Comparison of ENCODE assay signal across 9 cellular contexts in the genomic region with DNA sequence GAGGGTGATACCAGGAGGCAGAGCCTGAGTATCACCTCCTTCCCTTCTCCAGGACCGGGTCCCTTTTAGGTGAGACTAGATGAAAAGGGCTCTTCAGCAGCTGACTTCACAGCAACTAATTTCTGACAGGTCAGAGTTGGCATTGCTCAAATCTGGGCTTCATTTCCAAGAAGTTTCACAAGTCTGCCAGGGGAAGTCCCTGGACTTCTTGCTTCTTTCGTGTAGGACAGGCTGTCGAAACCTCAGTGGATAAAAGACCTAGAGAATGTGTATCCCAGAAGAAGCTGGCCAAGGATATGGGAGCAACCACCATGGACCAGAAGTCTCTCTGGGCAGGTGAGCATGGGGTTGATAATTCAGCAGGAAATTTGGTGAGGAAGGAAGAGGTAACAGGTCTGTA. TPM values are rescaled to one million over a fixed set of nuclear protein-coding genes. Genes with fewer than 3 reads are reported as not detected.
A peak's percentile ranks its signal among the peaks of the same experiment; 100 is the strongest.
DNase-seq lines count a peak whose midpoint lies in the region; ATAC-seq and TF ChIP-seq lines count a peak whose summit lies in the region.
"Had no signal": no experiment of that assay in that cellular context is flagged by ENCODE, and none has a peak within 500 bp of the region (broad histone marks: within the 10 kb centered on the region; RNA-seq: fewer than 3 reads in every experiment).

A gene with protein sequence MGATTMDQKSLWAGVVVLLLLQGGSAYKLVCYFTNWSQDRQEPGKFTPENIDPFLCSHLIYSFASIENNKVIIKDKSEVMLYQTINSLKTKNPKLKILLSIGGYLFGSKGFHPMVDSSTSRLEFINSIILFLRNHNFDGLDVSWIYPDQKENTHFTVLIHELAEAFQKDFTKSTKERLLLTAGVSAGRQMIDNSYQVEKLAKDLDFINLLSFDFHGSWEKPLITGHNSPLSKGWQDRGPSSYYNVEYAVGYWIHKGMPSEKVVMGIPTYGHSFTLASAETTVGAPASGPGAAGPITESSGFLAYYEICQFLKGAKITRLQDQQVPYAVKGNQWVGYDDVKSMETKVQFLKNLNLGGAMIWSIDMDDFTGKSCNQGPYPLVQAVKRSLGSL (plus strand): TSS at position 280 of the 400 bp plus-strand sequence. CDS start 17 bp downstream, at position 297.

- H2AK5ac ChIP-seq in mesenchymal stem cell (ENCODE audit: low read length, severe bottlenecking) = peak within 1 kb of the TSS; percentile 67

- H3K79me1 ChIP-seq in mesenchymal stem cell (replicated peaks; ENCODE audit: low read length, poor library complexity, severe bottlenecking) = no peaks in the 10 kb centered on the region

- H3K36me3 Mint-ChIP-seq in activated T-cell treated with anti-CD3 and anti-CD28 coated beads, Interleukin-2, amount 50 U/mL, for 72 hours (ENCODE audit: insufficient read depth in 2 of 2) = no peaks in the 10 kb centered on the region

- H2BK120ac ChIP-seq in mesenchymal stem cell (ENCODE audit: low read depth, low read length) = no peak within 1 kb of the TSS

- H2BK5ac ChIP-seq in mesenchymal stem cell (ENCODE audit: low read depth, low read length, poor library complexity, severe bottlenecking) = no peak within 1 kb of the TSS

- H3K9me3 Mint-ChIP-seq in activated T-cell treated with anti-CD3 and anti-CD28 coated beads, Interleukin-2, amount 50 U/mL, for 72 hours = no peaks in the 10 kb centered on the region

- no peaks in the 10 kb centered on the region for H3K9me3 ChIP-seq in mesenchymal stem cell (ENCODE audit: control insufficient read depth, low read length)
- H3K9me3 ChIP-seq in tibial nerve = no peaks in the 10 kb centered on the region

- H2BK12ac ChIP-seq in mesenchymal stem cell (ENCODE audit: low read length in 2 of 2) = no peak within 1 kb of the TSS

- H3K4me2 ChIP-seq in mesenchymal stem cell (ENCODE audit: low read length, poor library complexity, severe bottlenecking) = no peak within 1 kb of the TSS

- H2BK15ac ChIP-seq in mesenchymal stem cell (ENCODE audit: low read depth, poor library complexity, severe bottlenecking) = no peak within 1 kb of the TSS

- H3K14ac ChIP-seq in mesenchymal stem cell (ENCODE audit: low read length in 2 of 2) = no peak within 1 kb of the TSS

- H3K4me3 Mint-ChIP-seq in activated T-cell treated with anti-CD3 and anti-CD28 coated beads, Interleukin-2, amount 50 U/mL, for 72 hours = peak within 1 kb of the TSS; percentile 55 to 76

- no peak for ATAC-seq in activated T-cell treated with anti-CD3 and anti-CD28 coated beads, Interleukin-2, amount 50 U/mL, for 72 hours (replicated peaks in 1 of 2)

- no peak for TF ChIP-seq POLR2A in tibial nerve (IDR thresholded peaks at IDR 0.05)

- no peak within 1 kb of the TSS for H4K91ac ChIP-seq in mesenchymal stem cell (ENCODE audit: low read length)

- H3K27ac Mint-ChIP-seq in activated T-cell treated with anti-CD3 and anti-CD28 coated beads, Interleukin-2, amount 50 U/mL, for 72 hours = no peak within 1 kb of the TSS

- no peak within 1 kb of the TSS for H4K8ac ChIP-seq in mesenchymal stem cell (ENCODE audit: low read length)

- H3K18ac ChIP-seq in mesenchymal stem cell (ENCODE audit: low read depth in 1 of 2, low read length in 2 of 2) = no peak within 1 kb of the TSS

- H2AFZ ChIP-seq in mesenchymal stem cell (ENCODE audit: low read depth, low read length) = no peak within 1 kb of the TSS

- 89% methylated on average over 3 of the region's 3 CpGs for WGBS in mesenchymal stem cell
- 62 to 82% methylated on average over 3 of the region's 3 CpGs for WGBS in tibial nerve, 2 donors

- H3K4me3 ChIP-seq in mesenchymal stem cell (ENCODE audit: insufficient read depth in 1 of 2, low read depth in 1 of 2, low read length in 2 of 2) = peak within 1 kb of the TSS in 1 of 2 experiments; percentile 54
- no peak within 1 kb of the TSS for H3K4me3 ChIP-seq in tibial nerve

- no peaks in the 10 kb centered on the region for H3K27me3 ChIP-seq in mesenchymal stem cell (ENCODE audit: control insufficient read depth in 1 of 2, insufficient read depth in 1 of 2, low read length in 2 of 2)
- no peaks in the 10 kb centered on the region for H3K27me3 ChIP-seq in tibial nerve

- H3K27me3 Mint-ChIP-seq in activated T-cell treated with anti-CD3 and anti-CD28 coated beads, Interleukin-2, amount 50 U/mL, for 72 hours (ENCODE audit: low read depth) = no peaks in the 10 kb centered on the region

- in situ Hi-C loops in GM13977 (cut with MboI; ENCODE audit: low pct_unique_long_range_greater_than_20kb, low sequenced_read_pairs, unreplicated experiment) = loop anchor here (10.0 kb wide), 2 partner anchors 167 to 217 kb away; a partner anchor contains a TSS

- H3K4ac ChIP-seq in mesenchymal stem cell (ENCODE audit: low read depth in 1 of 2, low read length in 2 of 2) = no peak within 1 kb of the TSS

- H3K27ac ChIP-seq in caudate nucleus (ENCODE audit: low read depth, low read length) (peak within 1 kb of the TSS; percentile 28), mesenchymal stem cell (ENCODE audit: low read length, poor library complexity, severe bottlenecking) (peak within 1 kb of the TSS; percentile 89), tibial nerve (peak within 1 kb of the TSS in 3 of 4 donors; percentile 36 to 73 (median 58))

- peak in 1 of 2 donors; percentile 26 for TF ChIP-seq EP300 in tibial nerve (IDR thresholded peaks at IDR 0.05)

- no peak within 1 kb of the TSS for H3K23ac ChIP-seq in mesenchymal stem cell (ENCODE audit: low read length in 2 of 2)

- DNase-seq in activated T-cell treated with anti-CD3 and anti-CD28 coated beads, Interleukin-2, amount 50 U/mL, for 72 hours = no peak
- DNase-seq in activated T-cell treated with anti-CD3 and anti-CD28 coated beads for 4 hours = no peak
- no peak for DNase-seq in caudate nucleus (lab: John Stamatoyannopoulos, UW)
- peak; percentile 6 for DNase-seq in mesenchymal stem cell
- peak in 1 of 2 donors; percentile 57 for DNase-seq in tibial nerve (ENCODE audit: low spot score in 2 of 2)
- no peak for DNase-seq in NOMO-1 treated with dmso at 0.1 percent for 144 hours (lab: John Stamatoyannopoulos, UW; ENCODE audit: unreplicated experiment)
- no peak for DNase-seq in RKO (ENCODE audit: low spot score)
- no peak for DNase-seq in GM13977 (ENCODE audit: low spot score)
- DNase-seq: NCI-H524 had no signal

- no peaks in the 10 kb centered on the region for H3K36me3 ChIP-seq in mesenchymal stem cell (ENCODE audit: control insufficient read depth in 1 of 2, insufficient read depth in 2 of 2, low read depth in 1 of 2, low read length in 2 of 2)
- no peaks in the 10 kb centered on the region for H3K36me3 ChIP-seq in tibial nerve

- H3K4me1 ChIP-seq in mesenchymal stem cell (ENCODE audit: control insufficient read depth, insufficient read depth, low read depth, low read length) (peaks cover 13% of the 10 kb centered on the region), tibial nerve (peaks cover 0 to 33% (median 24%) of the 10 kb centered on the region in 4 donors)

- H3K9ac ChIP-seq in mesenchymal stem cell (ENCODE audit: low read length) = peak within 1 kb of the TSS; percentile 74

- peaks cover 98% of the 10 kb centered on the region for H3K4me1 Mint-ChIP-seq in activated T-cell treated with anti-CD3 and anti-CD28 coated beads, Interleukin-2, amount 50 U/mL, for 72 hours (ENCODE audit: low read depth)

- TF ChIP-seq CTCF in tibial nerve (IDR thresholded peaks at IDR 0.05) (no peak), GM13977 (IDR thresholded peaks at IDR 0.05; ENCODE audit: extremely low read depth, insufficient read depth, missing control alignments) (no peak)

RNA-seq across cellular contexts. Expression of the gene that starts here (rescaled TPM):
- 10 to 100 TPM in 1 of 2 donors, 1 to 10 TPM in 1; 9.0 to 10.6 TPM for total RNA-seq in activated T-cell treated with anti-CD3 and anti-CD28 coated beads, Interleukin-2, amount 50 U/mL, for 72 hours
- polyA plus RNA-seq in mesenchymal stem cell (2013, experiment 1 of 2) = not detected
- polyA plus RNA-seq in mesenchymal stem cell (2013, experiment 2 of 2) = not detected
- total RNA-seq in tibial nerve = 10 to 100 TPM in 1 of 4 donors, 1 to 10 TPM in 3; 2.5 to 37.2 (median 6.1) TPM

Comparison
In these comparisons a context has a peak if more than half of its experiments do, and no peak if none do; other contexts are left out.
1. H3K27ac ChIP-seq: peak in every context shown above with its lines; median percentile 89 in mesenchymal stem cell; 58 in tibial nerve; 28 in caudate nucleus.